ENCODE assay signal across 8 cellular contexts in genomic region chr2:231361701-231362588, GRCh38. TPM values are rescaled to one million over a fixed set of nuclear protein-coding genes. Genes with fewer than 3 reads are reported as not detected.
DNase-seq lines count a peak whose midpoint lies in the region; ATAC-seq and TF ChIP-seq lines count a peak whose summit lies in the region.

No MANE protein-coding gene starts in this region.

- ATAC-seq in HG02870 (IDR thresholded peaks at IDR 0.05; ENCODE audit: unreplicated experiment): peak; percentile 90
- ATAC-seq in Panc1: no peak

- DNase-seq in activated effector memory CD4-positive, alpha-beta T cell treated with anti-CD3 and anti-CD28 coated beads, Interleukin-2, amount 50 U/mL, for 16 hours: peak; percentile 38
- no peak for DNase-seq in activated effector memory CD4-positive, alpha-beta T cell treated with Interleukin-2 at 50 U/mL for 16 hours
- DNase-seq in Panc1 (ENCODE audit: low read depth, low spot score): no peak
- DNase-seq in mesenteric fat pad (ENCODE audit: low spot score): peak; percentile 82
- no peak for DNase-seq in NCI-H2171 (lab: John Stamatoyannopoulos, UW)
- DNase-seq in epidermal melanocyte (ENCODE audit: insufficient read length, low spot score): no peak
- DNase-seq in NCI-H1048 (lab: John Stamatoyannopoulos, UW): no peak

- POLR2A ChIA-PET in Panc1 (lab: Charles Lee): interaction anchor here (0.5 kb wide), 1 partner anchor 1338 kb away, joined by 6 read pairs; no protein-coding TSS in a partner anchor

- in situ Hi-C loops in Panc1 (cut with HindIII; ENCODE audit: low pct_unique_long_range_greater_than_20kb, low sequenced_read_pairs): no loop called here

- H3K4me3 ChIP-seq in Panc1 (ENCODE audit: low read depth in 2 of 2, low read length in 2 of 2): no peak overlapping the region

- intact Hi-C loops in Panc1 (cut with micrococcal nuclease; ENCODE audit: unreplicated experiment): loop anchor here (5.0 kb wide), 1 partner anchor 35 kb away; the partner anchor contains the start of gene B3GNT7

- TF ChIP-seq CTCF in Panc1 (IDR thresholded peaks at IDR 0.05): no peak

- no peaks in the 10 kb centered on the region for H3K27me3 ChIP-seq in Panc1 (ENCODE audit: control insufficient read depth, insufficient read depth, low read length)

- H3K36me3 ChIP-seq in Panc1 (ENCODE audit: control insufficient read depth, insufficient read depth, low read length): no peaks in the 10 kb centered on the region

- H3K4me1 ChIP-seq in Panc1 (ENCODE audit: control insufficient read depth, insufficient read depth, low read length): peaks cover 63% of the 10 kb centered on the region

- BruUV-seq in Panc1 (replicated peaks; lab: Mats Ljungman, UMichigan): no TSS peak

- H3K9me3 ChIP-seq in Panc1 (ENCODE audit: control insufficient read depth, insufficient read depth, low read depth, low read length): no peaks in the 10 kb centered on the region

- H3K27ac ChIP-seq in Panc1 (ENCODE audit: low read length): peak overlapping the region; percentile 97

- CTCF ChIA-PET in Panc1 (lab: Charles Lee): interaction anchor here (0.9 to 1.6 kb wide), 2 partner anchors 28 to 32 kb away, joined by 3 to 4 read pairs; no protein-coding TSS in a partner anchor

RNA-seq across cellular contexts. Expression of gene B3GNT7, which starts 33.6 kb away (rescaled TPM):
- 83.3 TPM for total RNA-seq in Panc1 (2021; ENCODE audit: unreplicated experiment)
- polyA plus RNA-seq in Panc1 (2012; ENCODE audit: insufficient read length): 85.5 TPM
- total RNA-seq in mesenteric fat pad: 3.9 TPM

Comparison
In these comparisons a context has a peak if more than half of its experiments do, and no peak if none do; other contexts are left out.
1. DNase-seq: peak in activated effector memory CD4-positive, alpha-beta T cell treated with anti-CD3 and anti-CD28 coated beads, Interleukin-2, amount 50 U/mL, for 16 hours (single experiment) and mesenteric fat pad (single experiment); none in activated effector memory CD4-positive, alpha-beta T cell treated with Interleukin-2 at 50 U/mL for 16 hours (single experiment), Panc1 (single experiment), NCI-H2171 (single experiment), epidermal melanocyte (single experiment) and NCI-H1048 (single experiment).
2. RNA of gene B3GNT7, which starts 33.6 kb away (total RNA-seq): 83.3 TPM in Panc1 (single experiment); 3.9 TPM in mesenteric fat pad (single experiment); every median in the first group is over 10 times any median in the second.